In the genomic region with DNA sequence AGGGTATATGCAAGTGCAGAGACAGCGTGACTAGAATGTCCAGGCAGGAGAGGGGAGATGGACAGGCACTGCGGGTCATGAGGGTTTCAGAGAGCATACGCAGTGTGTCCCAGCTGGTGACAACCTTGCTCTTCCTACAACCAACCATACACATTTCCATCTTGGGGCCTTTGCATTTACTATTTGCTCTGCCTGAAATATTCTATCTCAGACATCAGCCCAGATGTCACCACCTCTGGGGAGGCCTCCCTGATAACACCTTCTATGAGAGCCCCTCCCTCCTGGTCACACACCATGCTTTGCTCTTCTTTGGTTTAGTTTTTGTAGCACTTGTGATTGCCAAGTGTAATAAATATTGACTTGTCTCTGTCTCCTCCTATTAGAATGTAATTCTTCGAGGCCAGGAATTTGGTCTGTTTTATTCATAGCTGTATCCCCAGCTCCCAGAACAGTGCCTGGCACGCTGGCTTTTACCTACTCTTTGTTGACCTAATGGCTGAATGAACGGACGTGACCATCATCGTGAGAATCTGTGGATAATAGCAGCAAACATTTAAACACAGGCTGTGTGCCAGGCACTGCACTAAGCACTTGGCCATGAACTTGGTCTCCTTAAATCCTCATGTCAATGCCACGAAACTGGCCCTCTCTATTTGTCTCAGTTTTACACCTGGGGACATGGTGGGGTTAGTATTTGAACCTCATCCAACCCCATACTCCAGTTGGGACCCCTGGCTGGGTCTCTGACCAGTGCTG, we compare ENCODE assay signal across 13 cellular contexts. TPM values are rescaled to one million over a fixed set of nuclear protein-coding genes. Genes with fewer than 3 reads are reported as not detected.
A peak's percentile ranks its signal among the peaks of the same experiment; 100 is the strongest.
DNase-seq lines count a peak whose midpoint lies in the region; ATAC-seq and TF ChIP-seq lines count a peak whose summit lies in the region.
"Had no signal": no experiment of that assay in that cellular context is flagged by ENCODE, and none has a peak within 500 bp of the region (broad histone marks: within the 10 kb centered on the region; RNA-seq: fewer than 3 reads in every experiment).

No MANE protein-coding gene starts in this region.

- in situ Hi-C loops in ACHN (cut with HindIII; ENCODE audit: low pct_ligation_motif_present, low pct_unique_long_range_greater_than_20kb, low sequenced_read_pairs), result no loop called here

- no TSS peak for BruUV-seq in Calu3 (replicated peaks; lab: Mats Ljungman, UMichigan)

- peak overlapping the region; percentile 36 for H3K4me3 Mint-ChIP-seq in stimulated activated naive CD8-positive, alpha-beta T cell treated with anti-CD3 and anti-CD28 coated beads, Interleukin-15, Interleukin-2, amounts not matched to agents 100 ng/mL and 50 ng/mL, for 24 hours
- no peak overlapping the region for H3K4me3 Mint-ChIP-seq in activated CD8-positive, alpha-beta T cell treated with anti-CD3 and anti-CD28 coated beads for 36 hours
- H3K4me3 Mint-ChIP-seq in Calu3 (ENCODE audit: low read depth, unreplicated experiment), result no peak overlapping the region
- H3K4me3 Mint-ChIP-seq: HFFc6, neural crest cell had no signal

- intact Hi-C loops in activated CD8-positive, alpha-beta T cell treated with anti-CD3 and anti-CD28 coated beads for 36 hours (cut with micrococcal nuclease), result no loop called here
- intact Hi-C loops in cardiac septum (cut with DNase I) (no loop called here), Calu3 (cut with micrococcal nuclease; ENCODE audit: unreplicated experiment) (no loop called here)

- no peak for TF ChIP-seq CTCF in activated CD8-positive, alpha-beta T cell treated with anti-CD3 and anti-CD28 coated beads for 36 hours (IDR thresholded peaks at IDR 0.05)
- no peak for TF ChIP-seq CTCF in Calu3 (IDR thresholded peaks at IDR 0.05; ENCODE audit: unreplicated experiment)

- no peaks in the 10 kb centered on the region for H3K9me3 Mint-ChIP-seq in stimulated activated naive CD8-positive, alpha-beta T cell treated with anti-CD3 and anti-CD28 coated beads, Interleukin-15, Interleukin-2, amounts not matched to agents 100 ng/mL and 50 ng/mL, for 24 hours
- no peaks in the 10 kb centered on the region for H3K9me3 Mint-ChIP-seq in activated CD8-positive, alpha-beta T cell treated with anti-CD3 and anti-CD28 coated beads for 36 hours
- H3K9me3 Mint-ChIP-seq in Calu3 (ENCODE audit: low read depth, unreplicated experiment), result no peaks in the 10 kb centered on the region
- H3K9me3 Mint-ChIP-seq: HFFc6, neural crest cell had no signal

- CTCF ChIA-PET in activated CD8-positive, alpha-beta T cell treated with anti-CD3 and anti-CD28 coated beads for 36 hours (lab: Charles Lee), result interaction anchor here (0.7 kb wide), 1 partner anchor 210 kb away, joined by 3 read pairs; no protein-coding TSS in a partner anchor
- CTCF ChIA-PET in Calu3 (lab: Charles Lee), result no interaction called here

- no peaks in the 10 kb centered on the region for H3K27me3 Mint-ChIP-seq in stimulated activated naive CD8-positive, alpha-beta T cell treated with anti-CD3 and anti-CD28 coated beads, Interleukin-15, Interleukin-2, amounts not matched to agents 100 ng/mL and 50 ng/mL, for 24 hours
- no peaks in the 10 kb centered on the region for H3K27me3 Mint-ChIP-seq in activated CD8-positive, alpha-beta T cell treated with anti-CD3 and anti-CD28 coated beads for 36 hours
- H3K27me3 Mint-ChIP-seq in Calu3 (ENCODE audit: unreplicated experiment), result peaks cover 58% of the 10 kb centered on the region

- POLR2A ChIA-PET in activated CD8-positive, alpha-beta T cell treated with anti-CD3 and anti-CD28 coated beads for 36 hours (lab: Charles Lee), result no interaction called here

- ATAC-seq in stimulated activated naive CD8-positive, alpha-beta T cell treated with anti-CD3 and anti-CD28 coated beads, Interleukin-15, Interleukin-2, amounts not matched to agents 100 U/mL and 50 U/mL, for 24 hours, result no peak
- peak; percentile 6 for ATAC-seq in HG03135 (IDR thresholded peaks at IDR 0.05; ENCODE audit: unreplicated experiment)
- no peak for ATAC-seq in activated CD8-positive, alpha-beta T cell treated with anti-CD3 and anti-CD28 coated beads for 36 hours

- H3K27ac Mint-ChIP-seq in stimulated activated naive CD8-positive, alpha-beta T cell treated with anti-CD3 and anti-CD28 coated beads, Interleukin-15, Interleukin-2, amounts not matched to agents 100 ng/mL and 50 ng/mL, for 24 hours, result no peak overlapping the region
- H3K27ac Mint-ChIP-seq in activated CD8-positive, alpha-beta T cell treated with anti-CD3 and anti-CD28 coated beads for 36 hours, result peak overlapping the region; percentile 37
- no peak overlapping the region for H3K27ac Mint-ChIP-seq in Calu3 (ENCODE audit: unreplicated experiment)
- H3K27ac Mint-ChIP-seq: HFFc6 had no signal

- DNase-seq in stimulated activated naive CD8-positive, alpha-beta T cell treated with anti-CD3 and anti-CD28 coated beads, Interleukin-15, Interleukin-2, amounts not matched to agents 100 U/mL and 50 U/mL, for 24 hours, result no peak
- no peak for DNase-seq in activated CD8-positive, alpha-beta T cell treated with anti-CD3 and anti-CD28 coated beads for 36 hours
- no peak for DNase-seq in cardiac septum (ENCODE audit: low spot score)
- DNase-seq in stimulated activated CD4-positive, alpha-beta T cell treated with anti-CD3 and anti-CD28 coated beads, Interleukin-4, amount 100 ng/mL, for 4 hours, result no peak
- no peak for DNase-seq in ACHN
- no peak for DNase-seq in Calu3
- DNase-seq: activated CD4-positive, CD25-positive, alpha-beta regulatory T cell treated with anti-CD3 and anti-CD28 coated beads, Interleukin-2, amount 50 U/mL, for 72 hours; activated gamma-delta T cell; HFFc6; NCI-H2227 treated with DMSO at 0.1 percent for 48 hours had no signal

- peaks cover 69% of the 10 kb centered on the region for H3K4me1 Mint-ChIP-seq in stimulated activated naive CD8-positive, alpha-beta T cell treated with anti-CD3 and anti-CD28 coated beads, Interleukin-15, Interleukin-2, amounts not matched to agents 100 ng/mL and 50 ng/mL, for 24 hours (ENCODE audit: low read depth)
- peaks cover 22% of the 10 kb centered on the region for H3K4me1 Mint-ChIP-seq in activated CD8-positive, alpha-beta T cell treated with anti-CD3 and anti-CD28 coated beads for 36 hours (ENCODE audit: low read depth)
- no peaks in the 10 kb centered on the region for H3K4me1 Mint-ChIP-seq in Calu3 (ENCODE audit: low read depth, unreplicated experiment)
- H3K4me1 Mint-ChIP-seq: neural crest cell had no signal

- no peaks in the 10 kb centered on the region for H3K36me3 Mint-ChIP-seq in stimulated activated naive CD8-positive, alpha-beta T cell treated with anti-CD3 and anti-CD28 coated beads, Interleukin-15, Interleukin-2, amounts not matched to agents 100 ng/mL and 50 ng/mL, for 24 hours (ENCODE audit: low read depth)
- H3K36me3 Mint-ChIP-seq in activated CD8-positive, alpha-beta T cell treated with anti-CD3 and anti-CD28 coated beads for 36 hours (ENCODE audit: low read depth), result no peaks in the 10 kb centered on the region
- no peaks in the 10 kb centered on the region for H3K36me3 Mint-ChIP-seq in Calu3 (ENCODE audit: insufficient read depth, unreplicated experiment)

RNA-seq across cellular contexts. Expression of a gene that starts 51.9 kb away (rescaled TPM):
- total RNA-seq in activated CD8-positive, alpha-beta T cell treated with anti-CD3 and anti-CD28 coated beads for 36 hours, result 10 to 100 TPM; 12.7 to 13.7 TPM
- 8.5 TPM for total RNA-seq in cardiac septum
- 3.4 and 13.7 TPM in 2 replicates for total RNA-seq in Calu3 (2022)
